Comparison of ENCODE assay signal across 2 cellular contexts in the genomic region with DNA sequence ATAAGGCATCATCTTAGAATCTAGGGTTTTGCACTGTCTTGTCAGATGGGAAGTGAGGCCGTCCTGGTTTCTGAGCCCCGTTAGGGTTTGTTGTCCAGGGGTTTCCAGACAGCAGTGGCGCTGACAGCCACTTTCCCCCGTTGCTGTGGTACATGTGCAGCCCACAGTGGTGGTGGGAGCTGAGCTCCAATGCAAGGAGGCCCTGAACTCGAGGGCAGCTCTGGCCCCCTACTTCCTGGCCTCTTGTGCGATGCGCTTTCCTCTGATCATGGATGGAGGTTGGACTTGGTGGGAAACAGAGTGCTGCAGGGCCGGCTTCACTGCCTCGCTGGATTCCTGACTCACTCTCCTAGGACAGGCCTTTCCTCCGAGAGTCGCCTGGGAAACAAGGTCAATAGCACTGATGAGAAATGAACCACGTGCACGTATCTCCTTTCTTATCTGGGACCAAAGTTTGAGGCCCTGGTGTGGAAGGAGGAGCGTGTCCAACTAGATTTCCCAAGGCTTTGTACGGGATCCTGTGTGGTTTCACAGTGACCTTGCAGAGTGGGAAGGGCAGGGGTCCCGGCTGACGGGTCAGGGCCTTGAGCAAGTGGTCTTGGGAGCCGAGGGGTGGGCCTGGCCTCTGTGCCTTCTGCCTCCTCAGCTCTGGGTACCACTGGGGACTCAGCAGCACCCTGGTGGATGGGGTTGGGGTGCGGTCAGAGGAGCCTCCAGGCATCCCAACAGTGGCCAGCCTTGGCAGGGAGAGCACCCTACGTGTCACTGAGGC.
TF ChIP-seq lines count a peak whose summit lies in the region.

No MANE protein-coding gene starts in this region.

TF ChIP-seq in SK-N-SH, 30 proteins besides CTCF, POLR2A, EP300 and RAD21 (continued from another document):
- TF ChIP-seq TEAD4 (IDR thresholded peaks at IDR 0.05; ENCODE audit: borderline replicate concordance, insufficient read depth) (no peak), EZH2phosphoT487 (IDR thresholded peaks at IDR 0.05; ENCODE audit: borderline replicate concordance, low read depth) (no peak), TAF1 (IDR thresholded peaks at IDR 0.05; ENCODE audit: borderline replicate concordance, low read depth, low read length) (no peak), MXI1 (IDR thresholded peaks at IDR 0.05; ENCODE audit: low read depth, low read length) (no peak), TCF12 (IDR thresholded peaks at IDR 0.05) (no peak), SMC3 (IDR thresholded peaks at IDR 0.05; ENCODE audit: low read depth, low read length) (no peak), ZBTB33 (IDR thresholded peaks at IDR 0.05; ENCODE audit: borderline replicate concordance, low read depth) (no peak), RXRA (IDR thresholded peaks at IDR 0.05; ENCODE audit: borderline replicate concordance, low read depth) (no peak), MAX (IDR thresholded peaks at IDR 0.05; ENCODE audit: low read depth) (no peak), GATA2 (CRISPR knock-in tag; IDR thresholded peaks at IDR 0.05) (no peak), POLR2AphosphoS5 (IDR thresholded peaks at IDR 0.05; ENCODE audit: low read depth, low read length) (no peak), RCOR1 (IDR thresholded peaks at IDR 0.05; ENCODE audit: low read length) (no peak), MEF2A (IDR thresholded peaks at IDR 0.05; ENCODE audit: borderline replicate concordance, low read depth) (no peak)
- TF ChIP-seq, protein P1, sequence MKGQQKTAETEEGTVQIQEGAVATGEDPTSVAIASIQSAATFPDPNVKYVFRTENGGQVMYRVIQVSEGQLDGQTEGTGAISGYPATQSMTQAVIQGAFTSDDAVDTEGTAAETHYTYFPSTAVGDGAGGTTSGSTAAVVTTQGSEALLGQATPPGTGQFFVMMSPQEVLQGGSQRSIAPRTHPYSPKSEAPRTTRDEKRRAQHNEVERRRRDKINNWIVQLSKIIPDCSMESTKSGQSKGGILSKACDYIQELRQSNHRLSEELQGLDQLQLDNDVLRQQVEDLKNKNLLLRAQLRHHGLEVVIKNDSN (IDR thresholded peaks at IDR 0.05; ENCODE audit: borderline replicate concordance, low read depth), result no peak
- TF ChIP-seq, protein P2, sequence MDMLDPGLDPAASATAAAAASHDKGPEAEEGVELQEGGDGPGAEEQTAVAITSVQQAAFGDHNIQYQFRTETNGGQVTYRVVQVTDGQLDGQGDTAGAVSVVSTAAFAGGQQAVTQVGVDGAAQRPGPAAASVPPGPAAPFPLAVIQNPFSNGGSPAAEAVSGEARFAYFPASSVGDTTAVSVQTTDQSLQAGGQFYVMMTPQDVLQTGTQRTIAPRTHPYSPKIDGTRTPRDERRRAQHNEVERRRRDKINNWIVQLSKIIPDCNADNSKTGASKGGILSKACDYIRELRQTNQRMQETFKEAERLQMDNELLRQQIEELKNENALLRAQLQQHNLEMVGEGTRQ (IDR thresholded peaks at IDR 0.05; ENCODE audit: borderline replicate concordance, low read depth, low read length), result no peak

TF ChIP-seq in SK-N-SH treated with all-trans-retinoic acid at 6 μM for 48 hours, 23 proteins besides CTCF, POLR2A, EP300 and RAD21 (continued from another document):
- TF ChIP-seq, protein P3, sequence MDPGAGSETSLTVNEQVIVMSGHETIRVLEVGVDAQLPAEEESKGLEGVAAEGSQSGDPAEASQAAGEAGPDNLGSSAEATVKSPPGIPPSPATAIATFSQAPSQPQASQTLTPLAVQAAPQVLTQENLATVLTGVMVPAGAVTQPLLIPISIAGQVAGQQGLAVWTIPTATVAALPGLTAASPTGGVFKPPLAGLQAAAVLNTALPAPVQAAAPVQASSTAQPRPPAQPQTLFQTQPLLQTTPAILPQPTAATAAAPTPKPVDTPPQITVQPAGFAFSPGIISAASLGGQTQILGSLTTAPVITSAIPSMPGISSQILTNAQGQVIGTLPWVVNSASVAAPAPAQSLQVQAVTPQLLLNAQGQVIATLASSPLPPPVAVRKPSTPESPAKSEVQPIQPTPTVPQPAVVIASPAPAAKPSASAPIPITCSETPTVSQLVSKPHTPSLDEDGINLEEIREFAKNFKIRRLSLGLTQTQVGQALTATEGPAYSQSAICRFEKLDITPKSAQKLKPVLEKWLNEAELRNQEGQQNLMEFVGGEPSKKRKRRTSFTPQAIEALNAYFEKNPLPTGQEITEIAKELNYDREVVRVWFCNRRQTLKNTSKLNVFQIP (CRISPR knock-in tag; IDR thresholded peaks at IDR 0.05; ENCODE audit: borderline replicate concordance, low read depth), result no peak
- no peak for TF ChIP-seq RARB (CRISPR knock-in tag; IDR thresholded peaks at IDR 0.05)
- no peak for TF ChIP-seq CSDC2 (CRISPR knock-in tag; IDR thresholded peaks at IDR 0.05)
- no peak for TF ChIP-seq PATZ1 (CRISPR knock-in tag; IDR thresholded peaks at IDR 0.05; ENCODE audit: borderline replicate concordance)
